Comparison of ENCODE assay signal across 9 cellular contexts in genomic region chr20:43682446-43682845, GRCh38. TPM values are rescaled to one million over a fixed set of nuclear protein-coding genes. Genes with fewer than 3 reads are reported as not detected.
DNase-seq lines count a peak whose midpoint lies in the region; ATAC-seq and FAIRE-seq lines count a peak whose summit lies in the region.
"Had no signal": no experiment of that assay in that cellular context is flagged by ENCODE, and none has a peak within 500 bp of the region (broad histone marks: within the 10 kb centered on the region; RNA-seq: fewer than 3 reads in every experiment).

No MANE protein-coding gene starts in this region.

- H3K27me3 ChIP-seq in H7 (ENCODE audit: control insufficient read depth, insufficient read depth, low read length), result no peaks in the 10 kb centered on the region

- ATAC-seq in GM18870 (IDR thresholded peaks at IDR 0.05; ENCODE audit: unreplicated experiment) (peak; percentile 8), HG03342 (IDR thresholded peaks at IDR 0.05; ENCODE audit: unreplicated experiment) (peak; percentile 30)

- peaks cover 18% of the 10 kb centered on the region for H3K36me3 ChIP-seq in H7 (replicated peaks; ENCODE audit: control insufficient read depth, insufficient read depth, low read length)

- peak; percentile 1 for DNase-seq in H7
- peak; percentile 18 for DNase-seq in germinal center (ENCODE audit: low spot score)
- no peak for DNase-seq in glomerular visceral epithelial cell (ENCODE audit: extremely low spot score)
- no peak for DNase-seq in GM19239 (ENCODE audit: insufficient read length, low spot score)
- no peak for DNase-seq in stimulated activated CD4-positive, alpha-beta T cell treated with anti-CD3 and anti-CD28 coated beads, Interleukin-1b, Interleukin-23, amount 100 ng/mL, for 48 hours
- DNase-seq in iPS-NIHi11 (ENCODE audit: low spot score), result no peak
- DNase-seq: NCI-H1436 had no signal

- no peak for FAIRE-seq in GM19239 (lab: Jason Lieb, UNC)

- H3K4me3 ChIP-seq in H7 (ENCODE audit: insufficient read depth, low read depth, low read length), result no peak overlapping the region

RNA-seq across cellular contexts. Expression of gene MYBL2, which starts 15.5 kb away (rescaled TPM):
- total RNA-seq in H7 (2014; rRNA removed; shearing (Covaris generic)), result 76.2 and 111 TPM in 2 replicates

RNA-seq across cellular contexts. Expression of gene GTSF1L, which starts 44.4 kb away (rescaled TPM):
- total RNA-seq in H7 (2014; rRNA removed; shearing (Covaris generic)), result not detected in 2 replicates

Comparison
In these comparisons a context has a peak if more than half of its experiments do, and no peak if none do; other contexts are left out.
1. DNase-seq: peak in H7 (single experiment) and germinal center (single experiment); none in glomerular visceral epithelial cell (single experiment), GM19239 (single experiment), stimulated activated CD4-positive, alpha-beta T cell treated with anti-CD3 and anti-CD28 coated beads, Interleukin-1b, Interleukin-23, amount 100 ng/mL, for 48 hours (single experiment) and iPS-NIHi11 (single experiment).